ENCODE assay signal across 8 cellular contexts in the genomic region with DNA sequence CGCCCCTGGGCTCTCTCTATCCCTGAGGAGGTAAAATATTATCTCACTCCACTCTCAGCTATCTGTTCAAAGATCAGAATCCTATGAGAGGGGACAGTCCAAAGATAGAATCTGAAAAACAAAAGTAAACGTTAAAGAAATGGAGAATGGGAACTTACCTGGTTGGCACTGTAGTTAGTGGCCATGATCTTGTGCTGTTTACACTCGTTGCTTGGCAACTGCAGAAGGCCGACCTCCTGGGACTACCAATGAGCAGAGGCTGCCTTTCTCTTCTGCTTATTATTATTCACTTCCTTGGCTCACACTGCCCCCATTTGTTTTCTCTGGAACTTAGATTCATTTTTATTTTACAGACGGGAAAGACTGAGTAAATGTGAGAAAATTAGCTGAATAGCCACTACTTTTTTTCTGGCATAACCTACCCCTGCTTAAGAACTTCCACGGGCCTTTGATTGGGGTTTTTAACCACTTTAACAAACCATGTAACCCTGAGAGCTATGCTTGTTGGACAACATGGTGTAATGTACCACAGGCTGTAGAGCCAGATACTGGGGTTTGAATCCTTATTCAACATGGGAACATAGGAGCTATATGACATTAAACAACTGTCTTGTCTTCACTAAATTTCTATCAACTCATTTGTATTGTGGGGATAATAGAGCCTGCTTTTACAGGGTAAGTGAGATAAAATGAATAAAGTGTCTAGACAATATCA. TPM values are rescaled to one million over a fixed set of nuclear protein-coding genes. Genes with fewer than 3 reads are reported as not detected.
DNase-seq lines count a peak whose midpoint lies in the region; ATAC-seq lines count a peak whose summit lies in the region.

A gene with protein sequence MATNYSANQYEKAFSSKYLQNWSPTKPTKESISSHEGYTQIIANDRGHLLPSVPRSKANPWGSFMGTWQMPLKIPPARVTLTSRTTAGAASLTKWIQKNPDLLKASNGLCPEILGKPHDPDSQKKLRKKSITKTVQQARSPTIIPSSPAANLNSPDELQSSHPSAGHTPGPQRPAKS (minus strand): TSS at position 193 of the 715 bp plus-strand sequence. CDS start 8 bp downstream, at position 185.

- H4K12ac ChIP-seq in trophoblast cell (ENCODE audit: low read depth, low read length): no peak within 1 kb of the TSS

- no peaks in the 10 kb centered on the region for H3K27me3 ChIP-seq in trophoblast cell (ENCODE audit: insufficient read depth, low read length)

- H3K9me3 ChIP-seq in trophoblast cell (ENCODE audit: insufficient read depth, low read depth, low read length): no peaks in the 10 kb centered on the region

- peaks cover 20% of the 10 kb centered on the region for H3K36me3 Mint-ChIP-seq in activated naive CD8-positive, alpha-beta T cell treated with anti-CD3 and anti-CD28 coated beads, Interleukin-2, amount 10 ng/mL, durations not matched to agents 7 days and 5 days

- H3K27me3 Mint-ChIP-seq in activated naive CD8-positive, alpha-beta T cell treated with anti-CD3 and anti-CD28 coated beads, Interleukin-2, amount 10 ng/mL, durations not matched to agents 7 days and 5 days: no peaks in the 10 kb centered on the region

- no peak within 1 kb of the TSS for H2AK5ac ChIP-seq in trophoblast cell (ENCODE audit: low read length)

- H4K8ac ChIP-seq in trophoblast cell (ENCODE audit: low read depth, low read length): no peak within 1 kb of the TSS

- H3K36me3 ChIP-seq in trophoblast cell (ENCODE audit: control insufficient read depth in 1 of 2, insufficient read depth in 2 of 2, low read length in 2 of 2): peaks cover 4 to 13% of the 10 kb centered on the region in 2 experiments

- peaks cover 6% of the 10 kb centered on the region for H3K4me1 Mint-ChIP-seq in activated naive CD8-positive, alpha-beta T cell treated with anti-CD3 and anti-CD28 coated beads, Interleukin-2, amount 10 ng/mL, durations not matched to agents 7 days and 5 days

- DNase-seq in ELF-1 (ENCODE audit: low read depth, low spot score) (peak; percentile 39), HS-5 (ENCODE audit: low read depth) (peak; percentile 36), NOMO-1 (lab: John Stamatoyannopoulos, UW; ENCODE audit: unreplicated experiment in 2 of 2) (peak; percentile 56 to 86), Right ventricle myocardium superior (peak; percentile 58), trophoblast cell (peak; percentile 82 to 88), LoVo (ENCODE audit: low spot score) (no peak)
- no peak for DNase-seq in activated naive CD8-positive, alpha-beta T cell treated with anti-CD3 and anti-CD28 coated beads, Interleukin-2, amount 10 ng/mL, durations not matched to agents 7 days and 5 days

- no peaks in the 10 kb centered on the region for H3K4me1 ChIP-seq in trophoblast cell (ENCODE audit: control insufficient read depth in 1 of 2, insufficient read depth in 2 of 2, low read length in 2 of 2)

- H3K79me2 ChIP-seq in trophoblast cell (ENCODE audit: control insufficient read depth, insufficient read depth, low read length, poor library complexity): no peaks in the 10 kb centered on the region

- no peak within 1 kb of the TSS for H3K4me2 ChIP-seq in trophoblast cell (ENCODE audit: low read length)

- H2BK5ac ChIP-seq in trophoblast cell (ENCODE audit: low read depth, low read length, poor library complexity): no peak within 1 kb of the TSS

- no peaks in the 10 kb centered on the region for H3K9me3 Mint-ChIP-seq in activated naive CD8-positive, alpha-beta T cell treated with anti-CD3 and anti-CD28 coated beads, Interleukin-2, amount 10 ng/mL, durations not matched to agents 7 days and 5 days

- POLR2A ChIA-PET in activated naive CD8-positive, alpha-beta T cell treated with anti-CD3 and anti-CD28 coated beads, Interleukin-2, amount 10 ng/mL, durations not matched to agents 7 days and 5 days (lab: Charles Lee): no interaction called here

- H3K18ac ChIP-seq in trophoblast cell (ENCODE audit: low read length): no peak within 1 kb of the TSS

- no peak within 1 kb of the TSS for H3K27ac Mint-ChIP-seq in activated naive CD8-positive, alpha-beta T cell treated with anti-CD3 and anti-CD28 coated beads, Interleukin-2, amount 10 ng/mL, durations not matched to agents 7 days and 5 days

- ATAC-seq in GM21447 (IDR thresholded peaks at IDR 0.05; ENCODE audit: unreplicated experiment) (peak; percentile 97), Right ventricle myocardium superior (ENCODE audit: poor library complexity) (peak; percentile 93)
- peak; percentile 91 for ATAC-seq in activated naive CD8-positive, alpha-beta T cell treated with anti-CD3 and anti-CD28 coated beads, Interleukin-2, amount 10 ng/mL, durations not matched to agents 7 days and 5 days (ENCODE audit: low read depth)

- H3K14ac ChIP-seq in trophoblast cell (ENCODE audit: low read length): no peak within 1 kb of the TSS

- no peak within 1 kb of the TSS for H4K91ac ChIP-seq in trophoblast cell (ENCODE audit: low read depth, low read length)

- H3K9ac ChIP-seq in trophoblast cell (ENCODE audit: low read length): no peak within 1 kb of the TSS

- WGBS in trophoblast cell (ENCODE audit: extremely low coverage, insufficient coverage, insufficient read length): no CpG with 5 or more reads among the region's 6 CpGs

- H2BK120ac ChIP-seq in trophoblast cell (ENCODE audit: insufficient read depth, low read length, poor library complexity): no peak within 1 kb of the TSS

- no peak within 1 kb of the TSS for H2AFZ ChIP-seq in trophoblast cell (ENCODE audit: insufficient read depth, low read length, poor library complexity)

- H3K79me1 ChIP-seq in trophoblast cell (ENCODE audit: low read length): no peaks in the 10 kb centered on the region

- intact Hi-C loops in Right ventricle myocardium superior (cut with DNase I): no loop called here

- no peak within 1 kb of the TSS for H3K4me3 ChIP-seq in trophoblast cell (ENCODE audit: low read depth, low read length)

- no peak within 1 kb of the TSS for H3K4ac ChIP-seq in trophoblast cell (ENCODE audit: low read depth, low read length)

- no peak within 1 kb of the TSS for H3K23ac ChIP-seq in trophoblast cell (ENCODE audit: low read length)

- no peak within 1 kb of the TSS for H3K4me3 Mint-ChIP-seq in activated naive CD8-positive, alpha-beta T cell treated with anti-CD3 and anti-CD28 coated beads, Interleukin-2, amount 10 ng/mL, durations not matched to agents 7 days and 5 days

- H3K27ac ChIP-seq in trophoblast cell (ENCODE audit: low read depth, low read length): no peak within 1 kb of the TSS

- H2BK12ac ChIP-seq in trophoblast cell (ENCODE audit: low read length): no peak within 1 kb of the TSS

RNA-seq across cellular contexts. Expression of the gene that starts here (rescaled TPM):
- not detected for total RNA-seq in activated naive CD8-positive, alpha-beta T cell treated with anti-CD3 and anti-CD28 coated beads, Interleukin-2, amount 10 ng/mL, durations not matched to agents 7 days and 5 days
- total RNA-seq in Right ventricle myocardium superior: not detected
- polyA plus RNA-seq in trophoblast cell (2013): 0.07 TPM in 1 of 2 replicates, not detected in the other

Comparison
In these comparisons a context has a peak if more than half of its experiments do, and no peak if none do; other contexts are left out.
1. Peak in ATAC-seq in activated naive CD8-positive, alpha-beta T cell treated with anti-CD3 and anti-CD28 coated beads, Interleukin-2, amount 10 ng/mL, durations not matched to agents 7 days and 5 days; RNA of the gene not detected or under 1 TPM.
2. Peak in DNase-seq and ATAC-seq in Right ventricle myocardium superior; RNA of the gene not detected or under 1 TPM.
3. DNase-seq: peak in ELF-1 (single experiment), HS-5 (single experiment), NOMO-1 (2 of 2) and trophoblast cell (2 of 2); none in activated naive CD8-positive, alpha-beta T cell treated with anti-CD3 and anti-CD28 coated beads, Interleukin-2, amount 10 ng/mL, durations not matched to agents 7 days and 5 days (single experiment) and LoVo (single experiment).
4. Peak in every context shown above with its lines, with median percentiles within 50 percentile points of each other: ATAC-seq.